ENCODE assay signal across 8 cellular contexts in the genomic region with DNA sequence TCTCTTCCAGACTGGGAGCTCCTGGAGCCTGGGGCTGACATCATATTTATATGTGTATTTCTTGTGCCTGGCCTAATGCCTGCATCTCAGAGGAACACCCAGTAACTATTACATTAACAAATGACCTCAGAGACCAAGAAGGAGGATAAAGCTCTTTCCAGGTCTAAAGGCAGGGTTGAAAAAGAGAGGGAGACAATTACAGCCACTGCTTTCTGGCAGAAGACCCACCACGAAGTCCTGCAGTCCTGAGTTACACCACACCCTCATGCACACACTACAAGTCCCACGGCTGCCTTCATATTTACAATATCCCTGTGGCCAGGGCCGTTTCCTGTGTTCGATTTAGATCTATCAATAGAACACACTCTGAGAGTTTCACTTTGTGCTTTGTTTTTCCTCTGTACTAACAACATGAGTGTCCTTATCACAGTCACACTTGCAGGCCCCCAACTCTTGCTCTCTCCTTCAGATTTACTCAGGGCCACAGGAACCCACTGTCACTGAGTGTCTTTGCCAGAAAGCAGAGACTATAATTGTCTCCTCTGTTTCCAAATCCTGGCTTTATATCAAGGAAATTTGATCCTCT.
DNase-seq lines count a peak whose midpoint lies in the region; ATAC-seq and TF ChIP-seq lines count a peak whose summit lies in the region.

No MANE protein-coding gene starts in this region.

- TF ChIP-seq CTCF in KMS-11 (conservative IDR thresholded peaks at IDR 0.05; ENCODE audit: low read depth, low read length): no peak
- TF ChIP-seq CTCF in endothelial cell (IDR thresholded peaks at IDR 0.05; ENCODE audit: unreplicated experiment): no peak

- ATAC-seq in GM19463 (IDR thresholded peaks at IDR 0.05; ENCODE audit: unreplicated experiment): peak; percentile 66

- H3K27ac ChIP-seq in KMS-11: peak overlapping the region; percentile 45

- no peaks in the 10 kb centered on the region for H3K9me3 Mint-ChIP-seq in activated CD4-positive, alpha-beta memory T cell treated with anti-CD3 and anti-CD28 coated beads, Interleukin-2, amount 10 ng/mL, durations not matched to agents 7 days and 5 days
- no peaks in the 10 kb centered on the region for H3K9me3 Mint-ChIP-seq in endothelial cell (ENCODE audit: unreplicated experiment)

- H4K20me1 ChIP-seq in KMS-11 (ENCODE audit: insufficient read depth): no peaks in the 10 kb centered on the region

- peak overlapping the region; percentile 83 for H3K27ac Mint-ChIP-seq in activated CD4-positive, alpha-beta memory T cell treated with anti-CD3 and anti-CD28 coated beads, Interleukin-2, amount 10 ng/mL, durations not matched to agents 7 days and 5 days
- H3K27ac Mint-ChIP-seq in endothelial cell (ENCODE audit: unreplicated experiment): no peak overlapping the region

- no peaks in the 10 kb centered on the region for H3K79me2 ChIP-seq in KMS-11 (ENCODE audit: insufficient read depth, low read depth)

- peak overlapping the region; percentile 13; the same call in 1 of the 2 replicates for H3K9ac ChIP-seq in KMS-11

- CTCF ChIA-PET in activated CD4-positive, alpha-beta memory T cell treated with anti-CD3 and anti-CD28 coated beads, Interleukin-2, amount 10 ng/mL, durations not matched to agents 7 days and 5 days (lab: Charles Lee): no interaction called here

- peaks cover 27% of the 10 kb centered on the region for H3K4me1 Mint-ChIP-seq in activated CD4-positive, alpha-beta memory T cell treated with anti-CD3 and anti-CD28 coated beads, Interleukin-2, amount 10 ng/mL, durations not matched to agents 7 days and 5 days
- H3K4me1 Mint-ChIP-seq in endothelial cell (ENCODE audit: unreplicated experiment): peaks cover 9% of the 10 kb centered on the region

- H3K4me3 ChIP-seq in KMS-11 (IDR thresholded peaks at IDR 0.05; ENCODE audit: insufficient read depth, low read depth, low read length): no peak overlapping the region

- no peak overlapping the region for H3K4me3 Mint-ChIP-seq in activated CD4-positive, alpha-beta memory T cell treated with anti-CD3 and anti-CD28 coated beads, Interleukin-2, amount 10 ng/mL, durations not matched to agents 7 days and 5 days
- no peak overlapping the region for H3K4me3 Mint-ChIP-seq in endothelial cell (ENCODE audit: unreplicated experiment)

- H3K27me3 Mint-ChIP-seq in activated CD4-positive, alpha-beta memory T cell treated with anti-CD3 and anti-CD28 coated beads, Interleukin-2, amount 10 ng/mL, durations not matched to agents 7 days and 5 days: no peaks in the 10 kb centered on the region
- H3K27me3 Mint-ChIP-seq in endothelial cell (ENCODE audit: unreplicated experiment): peaks cover 2% of the 10 kb centered on the region

- DNase-seq in DMS 273 treated with DMSO at 0.1 percent for 48 hours (lab: John Stamatoyannopoulos, UW): peak; percentile 34
- DNase-seq in activated CD4-positive, alpha-beta memory T cell treated with anti-CD3 and anti-CD28 coated beads, Interleukin-2, amount 10 ng/mL, durations not matched to agents 7 days and 5 days: peak; percentile 51
- DNase-seq in mucosa of gallbladder (ENCODE audit: low spot score): peak; percentile 31
- DNase-seq in kidney tubule cell (ENCODE audit: low spot score): no peak
- DNase-seq in endothelial cell (ENCODE audit: low spot score): no peak
- no peak for DNase-seq in AG08396 (ENCODE audit: low spot score)

- peaks cover 30% of the 10 kb centered on the region for H3K4me1 ChIP-seq in KMS-11 (ENCODE audit: low read depth, poor library complexity, severe bottlenecking)

- POLR2A ChIA-PET in activated CD4-positive, alpha-beta memory T cell treated with anti-CD3 and anti-CD28 coated beads, Interleukin-2, amount 10 ng/mL, durations not matched to agents 7 days and 5 days (lab: Charles Lee): interaction anchor here (0.8 to 1.2 kb wide), 5 partner anchors 9 to 535 kb away, joined by 3 read pairs; a partner anchor contains a TSS

- no peaks in the 10 kb centered on the region for H3K36me3 ChIP-seq in KMS-11 (ENCODE audit: insufficient read depth)

- peaks cover 2% of the 10 kb centered on the region for H3K36me3 Mint-ChIP-seq in activated CD4-positive, alpha-beta memory T cell treated with anti-CD3 and anti-CD28 coated beads, Interleukin-2, amount 10 ng/mL, durations not matched to agents 7 days and 5 days (ENCODE audit: low read depth)
- no peaks in the 10 kb centered on the region for H3K36me3 Mint-ChIP-seq in endothelial cell (ENCODE audit: low read depth, unreplicated experiment)

- peak overlapping the region; percentile 52 for H3K4me2 ChIP-seq in KMS-11

- no peaks in the 10 kb centered on the region for H3K27me3 ChIP-seq in KMS-11 (ENCODE audit: insufficient read depth, low read depth)

- peak overlapping the region; percentile 31; the same call in 1 of the 2 replicates for H2AFZ ChIP-seq in KMS-11 (ENCODE audit: low read depth)

Comparison
In these comparisons a context has a peak if more than half of its experiments do, and no peak if none do; other contexts are left out.
1. DNase-seq: peak in DMS 273 treated with DMSO at 0.1 percent for 48 hours (single experiment), activated CD4-positive, alpha-beta memory T cell treated with anti-CD3 and anti-CD28 coated beads, Interleukin-2, amount 10 ng/mL, durations not matched to agents 7 days and 5 days (single experiment) and mucosa of gallbladder (single experiment); none in kidney tubule cell (single experiment), endothelial cell (single experiment) and AG08396 (single experiment).